10 cellular contexts compared by ENCODE assay signal in the genomic region with DNA sequence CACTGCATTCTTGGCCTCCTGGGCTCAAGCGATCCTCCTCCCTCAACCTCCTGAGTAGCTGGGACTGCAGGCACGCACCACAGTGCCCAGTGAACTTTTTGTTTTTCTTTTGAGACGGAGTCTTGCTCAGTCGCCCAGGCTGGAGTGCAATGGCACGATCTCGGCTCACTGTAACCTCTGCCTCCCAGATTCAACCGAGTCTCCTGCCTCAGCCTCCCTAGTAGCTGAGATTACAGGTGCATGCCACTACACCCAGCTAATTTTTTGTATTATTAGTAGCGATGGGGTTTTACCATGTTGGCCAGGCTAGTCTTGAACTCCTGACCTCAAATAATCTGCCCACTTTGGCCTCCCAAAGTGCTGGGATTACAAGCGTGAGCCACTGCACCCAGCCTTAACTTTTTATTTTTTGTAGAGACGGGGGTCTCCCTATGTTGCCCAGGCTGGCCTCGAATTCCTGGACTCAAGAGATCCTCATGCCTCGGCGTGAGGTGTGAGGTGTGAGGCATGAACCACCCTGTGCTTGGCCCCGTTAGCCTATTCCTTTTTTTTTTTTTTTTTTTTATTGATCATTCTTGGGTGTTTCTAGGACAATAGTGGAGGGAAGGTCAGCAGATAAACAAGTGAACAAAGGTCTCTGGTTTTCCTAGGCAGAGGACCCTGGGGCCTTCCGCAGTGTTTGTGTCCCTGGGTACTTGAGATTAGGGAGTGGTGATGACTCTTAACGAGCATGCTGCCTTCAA. TPM values are rescaled to one million over a fixed set of nuclear protein-coding genes. Genes with fewer than 3 reads are reported as not detected.
DNase-seq lines count a peak whose midpoint lies in the region; ATAC-seq, FAIRE-seq and TF ChIP-seq lines count a peak whose summit lies in the region.
"Not testable (repeated sequence)": the region's sequence is repeated elsewhere in the genome, so short reads cannot be mapped to it uniquely, and the experiment has no call there.
"Had no signal": no experiment of that assay in that cellular context is flagged by ENCODE, and none has a peak within 500 bp of the region (broad histone marks: within the 10 kb centered on the region; RNA-seq: fewer than 3 reads in every experiment).

No MANE protein-coding gene starts in this region.

- intact Hi-C loops in activated CD4-positive, alpha-beta T cell treated with anti-CD3 and anti-CD28 coated beads, Interleukin-2, amount 10 ng/mL, durations not matched to agents 24 days and 14 days (cut with micrococcal nuclease) = loop anchor here (1.0 kb wide), 3 partner anchors 11 to 47 kb away; partner anchors contain the start of gene PSMD8
- intact Hi-C loops in HepG2 (cut with micrococcal nuclease; ENCODE audit: unreplicated experiment) = loop anchor here (1.0 kb wide), 1 partner anchor 7 kb away; no protein-coding TSS in a partner anchor
- intact Hi-C loops in gastrocnemius medialis (cut with DNase I; ENCODE audit: low total_unique reads) = not testable (repeated sequence)

- H3K4me1 Mint-ChIP-seq in activated CD4-positive, alpha-beta T cell treated with anti-CD3 and anti-CD28 coated beads, Interleukin-2, amount 10 ng/mL, durations not matched to agents 24 days and 14 days = peaks cover 10% of the 10 kb centered on the region
- peaks cover 11% of the 10 kb centered on the region for H3K4me1 Mint-ChIP-seq in chondrocyte (ENCODE audit: low read depth)

- H3K9ac ChIP-seq in HepG2 (ENCODE audit: insufficient read depth, low read depth, low read length) = not testable (repeated sequence)

- not testable (repeated sequence) for H2AFZ ChIP-seq in HepG2 (ENCODE audit: low read length)

- not testable (repeated sequence) for FAIRE-seq in HepG2 (lab: Jason Lieb, UNC)

- DNase-seq in BJ (ENCODE audit: low read depth); Jurkat, Clone E6-1 (ENCODE audit: low read depth, low spot score); activated CD4-positive, alpha-beta T cell treated with anti-CD3 and anti-CD28 coated beads, Interleukin-2, amount 10 ng/mL, durations not matched to agents 24 days and 14 days; chondrocyte (ENCODE audit: low spot score); HepG2 (ENCODE audit: low spot score); gastrocnemius medialis: not testable (repeated sequence)

- 30% methylated on average over 14 of the region's 16 CpGs for WGBS in HepG2 (ENCODE audit: low lambda C conversion rate)

- in situ Hi-C loops in HepG2 (cut with HindIII; ENCODE audit: extremely low pct_ligation_motif_present, low pct_unique_long_range_greater_than_20kb); gastrocnemius medialis (cut with MboI; ENCODE audit: low sequenced_read_pairs in 4 of 4): not testable (repeated sequence)

- not testable (repeated sequence) for TF ChIP-seq RAD21 in HepG2 (CRISPR knock-in tag; IDR thresholded peaks at IDR 0.05)

- POLR2A ChIA-PET in BJ (lab: Charles Lee) = not testable (repeated sequence)
- POLR2A ChIA-PET in HepG2 (lab: Yijun Ruan, JAX) = interaction anchor here (2.2 kb wide), 1 partner anchor 11 kb away, joined by 24 read pairs; the partner anchor contains the start of gene PSMD8

- not testable (repeated sequence) for TF ChIP-seq EP300 in HepG2 (IDR thresholded peaks at IDR 0.05; ENCODE audit: low read depth in 2 of 2, low read length in 2 of 2); HepG2 (CRISPR knock-in tag; IDR thresholded peaks at IDR 0.05; ENCODE audit: borderline replicate concordance)

- H3K4me3 Mint-ChIP-seq in activated CD4-positive, alpha-beta T cell treated with anti-CD3 and anti-CD28 coated beads, Interleukin-2, amount 10 ng/mL, durations not matched to agents 24 days and 14 days = peak overlapping the region; percentile 68
- H3K4me3 Mint-ChIP-seq in chondrocyte (ENCODE audit: unreplicated experiment) = peak overlapping the region; percentile 78

- ATAC-seq in HepG2, gastrocnemius medialis: not testable (repeated sequence)

- H3K27me3 ChIP-seq in BJ (ENCODE audit: control insufficient read depth, insufficient read depth, low read length) (peaks cover 11% of the 10 kb centered on the region), HepG2 (ENCODE audit: control insufficient read depth in 1 of 2, insufficient read depth in 2 of 2, low read length in 2 of 2) (peaks cover 14 to 39% of the 10 kb centered on the region in 2 experiments; a peak in 4 of 5 replicates), gastrocnemius medialis (peaks cover 14 to 30% (median 20%) of the 10 kb centered on the region in 3 donors)

- TF ChIP-seq CTCF in BJ (IDR thresholded peaks at IDR 0.05; ENCODE audit: insufficient read depth, low read depth, low read length); chondrocyte (IDR thresholded peaks at IDR 0.05); HepG2 (CRISPR knock-in tag; IDR thresholded peaks at IDR 0.05); gastrocnemius medialis (IDR thresholded peaks at IDR 0.05 in 4 of 5, conservative IDR thresholded peaks at IDR 0.05 in 1 of 5): not testable (repeated sequence)

- not testable (repeated sequence) for H3K27ac ChIP-seq in HepG2 (ENCODE audit: extremely low read length, insufficient read depth, low read length); gastrocnemius medialis

- BruUV-seq in HepG2 (replicated peaks; lab: Mats Ljungman, UMichigan) = not testable (repeated sequence)

- not testable (repeated sequence) for H3K27ac Mint-ChIP-seq in activated CD4-positive, alpha-beta T cell treated with anti-CD3 and anti-CD28 coated beads, Interleukin-2, amount 10 ng/mL, durations not matched to agents 24 days and 14 days; chondrocyte (ENCODE audit: unreplicated experiment)

- H3K79me2 ChIP-seq in HepG2 (ENCODE audit: insufficient read depth, low read length) = not testable (repeated sequence)

- peaks cover 28% of the 10 kb centered on the region for H3K27me3 Mint-ChIP-seq in activated CD4-positive, alpha-beta T cell treated with anti-CD3 and anti-CD28 coated beads, Interleukin-2, amount 10 ng/mL, durations not matched to agents 24 days and 14 days
- H3K27me3 Mint-ChIP-seq in chondrocyte (ENCODE audit: low read depth) = peaks cover 26% of the 10 kb centered on the region

- not testable (repeated sequence) for TF ChIP-seq POLR2A in HepG2 (IDR thresholded peaks at IDR 0.05; ENCODE audit: insufficient read depth in 1 of 2, low read depth in 2 of 2, low read length in 2 of 2); gastrocnemius medialis (IDR thresholded peaks at IDR 0.05)

- CTCF ChIA-PET in BJ (lab: Yijun Ruan, JAX); HepG2 (lab: Yijun Ruan, JAX; ENCODE audit: low intra/inter-chr PET ratio, low total read pairs): not testable (repeated sequence)

- H3K4me1 ChIP-seq in HepG2 (ENCODE audit: insufficient read depth, low read length) = peaks cover 45% of the 10 kb centered on the region
- H3K4me1 ChIP-seq in gastrocnemius medialis = peaks cover 5 to 14% of the 10 kb centered on the region in 2 donors

- not testable (repeated sequence) for H4K20me1 ChIP-seq in HepG2 (ENCODE audit: insufficient read depth, low read length)

- H3K9me3 Mint-ChIP-seq in activated CD4-positive, alpha-beta T cell treated with anti-CD3 and anti-CD28 coated beads, Interleukin-2, amount 10 ng/mL, durations not matched to agents 24 days and 14 days; chondrocyte (ENCODE audit: low read depth): not testable (repeated sequence)

- H3K36me3 ChIP-seq in BJ (ENCODE audit: control insufficient read depth, insufficient read depth, low read length); HepG2 (replicated peaks in 1 of 2; ENCODE audit: control insufficient read depth in 1 of 2, insufficient read depth in 2 of 2, low read length in 2 of 2); gastrocnemius medialis: not testable (repeated sequence)

- H3K4me2 ChIP-seq in HepG2 (ENCODE audit: low read depth, low read length) = peak overlapping the region; percentile 88

- H3K36me3 Mint-ChIP-seq in activated CD4-positive, alpha-beta T cell treated with anti-CD3 and anti-CD28 coated beads, Interleukin-2, amount 10 ng/mL, durations not matched to agents 24 days and 14 days (ENCODE audit: low read depth); chondrocyte (ENCODE audit: low read depth): not testable (repeated sequence)

- peak overlapping the region; percentile 54 for H3K4me3 ChIP-seq in BJ (ENCODE audit: low read depth, low read length)
- H3K4me3 ChIP-seq in Jurkat, Clone E6-1 (ENCODE audit: low read length) = peak overlapping the region; percentile 59
- peak overlapping the region; percentile 57 to 75 (median 62); a peak in 3 of 6 replicates for H3K4me3 ChIP-seq in HepG2 (replicated peaks in 1 of 3; ENCODE audit: insufficient read depth in 1 of 3, low read depth in 2 of 3, low read length in 3 of 3)
- peak overlapping the region in 3 of 4 donors; percentile 69 to 71 (median 70) for H3K4me3 ChIP-seq in gastrocnemius medialis

- not testable (repeated sequence) for H3K9me3 ChIP-seq in HepG2 (ENCODE audit: low read length); gastrocnemius medialis

RNA-seq across cellular contexts. Expression of gene PSMD8, which starts 11.3 kb away (rescaled TPM):
- polyA plus RNA-seq in BJ (2011; rRNA removed) (583 and 662 TPM in 2 replicates), HepG2 (2011; rRNA removed) (296 and 301 TPM in 2 replicates)
- 169 and 320 TPM in 2 replicates for polyA minus RNA-seq in BJ (2011; rRNA and poly(A)+ RNA removed)
- polyA plus RNA-seq in Jurkat, Clone E6-1 (2012; ENCODE audit: insufficient read depth, insufficient read length) = 367 TPM
- 314 and 315 TPM in 2 replicates for total RNA-seq in activated CD4-positive, alpha-beta T cell treated with anti-CD3 and anti-CD28 coated beads, Interleukin-2, amount 10 ng/mL, durations not matched to agents 24 days and 14 days
- total RNA-seq in chondrocyte (181 to 197 TPM (median 197 TPM) in 3 replicates), HepG2 (2016; rRNA removed; fragmentation: Illumina TruSeq; extraction: Trizol) (162 and 182 TPM in 2 replicates), gastrocnemius medialis (1,000 to 10,000 TPM in 3 of 4 donors, 100 to 1,000 TPM in 1; 819 to 1,400 (median 1,309) TPM)
- 33.9 and 38.1 TPM in 2 replicates for total RNA-seq in HepG2 (2016; cell fraction: cytosol; rRNA removed; fragmentation: Illumina TruSeq; extraction: Trizol; ENCODE audit: low read depth)
- 152 and 200 TPM in 2 replicates for total RNA-seq in HepG2 (2016; cell fraction: insoluble cytoplasmic fraction; rRNA removed; fragmentation: Illumina TruSeq; extraction: Trizol)
- total RNA-seq in HepG2 (2016; cell fraction: membrane; rRNA removed; fragmentation: Illumina TruSeq; extraction: Trizol) = 48.9 and 51.9 TPM in 2 replicates
- 54.2 and 57.6 TPM in 2 replicates for total RNA-seq in HepG2 (2016; cell fraction: nucleus; rRNA removed; fragmentation: Illumina TruSeq; extraction: Trizol)
- 291 and 381 TPM in 2 replicates for polyA plus RNA-seq in HepG2 (2011; cell fraction: cytosol; rRNA removed)
- 94.6 and 107 TPM in 2 replicates for polyA plus RNA-seq in HepG2 (2011; cell fraction: nucleus; rRNA removed)
- polyA plus RNA-seq in HepG2 (2012) = 96.4 and 131 TPM in 2 replicates
- 42.7 and 43.8 TPM in 2 replicates for polyA plus RNA-seq in HepG2 (2016; cell fraction: cytosol; fragmentation: Illumina TruSeq; extraction: Trizol; ENCODE audit: low read depth)
- polyA plus RNA-seq in HepG2 (2016; cell fraction: insoluble cytoplasmic fraction; fragmentation: Illumina TruSeq; extraction: Trizol; ENCODE audit: low read depth) = 227 and 233 TPM in 2 replicates
- polyA plus RNA-seq in HepG2 (2016; cell fraction: membrane; fragmentation: Illumina TruSeq; extraction: Trizol; ENCODE audit: low read depth) = 48.1 and 50.0 TPM in 2 replicates
- polyA plus RNA-seq in HepG2 (2016; cell fraction: nucleus; fragmentation: Illumina TruSeq; extraction: Trizol; ENCODE audit: insufficient read depth, low read depth) = 103 and 107 TPM in 2 replicates
- 239 and 250 TPM in 2 replicates for polyA minus RNA-seq in HepG2 (2011; rRNA and poly(A)+ RNA removed; ENCODE audit: low replicate concordance)
- 71.2 and 79.0 TPM in 2 replicates for polyA minus RNA-seq in HepG2 (2011; cell fraction: cytosol; rRNA and poly(A)+ RNA removed)
- 39.3 and 41.1 TPM in 2 replicates for polyA minus RNA-seq in HepG2 (2011; cell fraction: nucleus; rRNA and poly(A)+ RNA removed)

RNA-seq across cellular contexts. Expression of gene GGN, which starts 24.7 kb away (rescaled TPM):
- polyA plus RNA-seq in BJ (2011; rRNA removed) (0.44 and 0.64 TPM in 2 replicates), HepG2 (2011; rRNA removed) (0.07 TPM in 1 of 2 replicates, not detected in the other)
- not detected in 2 replicates for polyA minus RNA-seq in BJ (2011; rRNA and poly(A)+ RNA removed)
- not detected for polyA plus RNA-seq in Jurkat, Clone E6-1 (2012; ENCODE audit: insufficient read depth, insufficient read length)
- 0.47 and 1.0 TPM in 2 replicates for total RNA-seq in activated CD4-positive, alpha-beta T cell treated with anti-CD3 and anti-CD28 coated beads, Interleukin-2, amount 10 ng/mL, durations not matched to agents 24 days and 14 days
- total RNA-seq in chondrocyte (0.80 to 1.8 TPM (median 1.5 TPM) in 3 replicates), HepG2 (2016; rRNA removed; fragmentation: Illumina TruSeq; extraction: Trizol) (not detected in 2 replicates), gastrocnemius medialis (under 1 TPM in 1 of 4 donors, not detected in 3; 0.13 TPM)
- not detected in 2 replicates for total RNA-seq in HepG2 (2016; cell fraction: cytosol; rRNA removed; fragmentation: Illumina TruSeq; extraction: Trizol; ENCODE audit: low read depth)
- not detected in 2 replicates for total RNA-seq in HepG2 (2016; cell fraction: insoluble cytoplasmic fraction; rRNA removed; fragmentation: Illumina TruSeq; extraction: Trizol)
- total RNA-seq in HepG2 (2016; cell fraction: membrane; rRNA removed; fragmentation: Illumina TruSeq; extraction: Trizol) = not detected in 2 replicates
- total RNA-seq in HepG2 (2016; cell fraction: nucleus; rRNA removed; fragmentation: Illumina TruSeq; extraction: Trizol) = not detected in 2 replicates
- not detected in 2 replicates for polyA plus RNA-seq in HepG2 (2011; cell fraction: cytosol; rRNA removed)
- polyA plus RNA-seq in HepG2 (2011; cell fraction: nucleus; rRNA removed) = 0.06 and 0.14 TPM in 2 replicates
- 0.08 and 0.28 TPM in 2 replicates for polyA plus RNA-seq in HepG2 (2012)
- not detected in 2 replicates for polyA plus RNA-seq in HepG2 (2016; cell fraction: cytosol; fragmentation: Illumina TruSeq; extraction: Trizol; ENCODE audit: low read depth)
- not detected in 2 replicates for polyA plus RNA-seq in HepG2 (2016; cell fraction: insoluble cytoplasmic fraction; fragmentation: Illumina TruSeq; extraction: Trizol; ENCODE audit: low read depth)
- polyA plus RNA-seq in HepG2 (2016; cell fraction: membrane; fragmentation: Illumina TruSeq; extraction: Trizol; ENCODE audit: low read depth) = not detected in 2 replicates
- not detected in 2 replicates for polyA plus RNA-seq in HepG2 (2016; cell fraction: nucleus; fragmentation: Illumina TruSeq; extraction: Trizol; ENCODE audit: insufficient read depth, low read depth)
- not detected in 2 replicates for polyA minus RNA-seq in HepG2 (2011; rRNA and poly(A)+ RNA removed; ENCODE audit: low replicate concordance)
- not detected in 2 replicates for polyA minus RNA-seq in HepG2 (2011; cell fraction: cytosol; rRNA and poly(A)+ RNA removed)
- not detected in 2 replicates for polyA minus RNA-seq in HepG2 (2011; cell fraction: nucleus; rRNA and poly(A)+ RNA removed)
- total RNA-seq: SK-MEL-5, skeletal muscle tissue, transverse colon had no signal

RNA-seq across cellular contexts. Expression of gene SPRED3, which starts 25.4 kb away (rescaled TPM):
- polyA plus RNA-seq in BJ (2011; rRNA removed) (4.2 and 5.9 TPM in 2 replicates), HepG2 (2011; rRNA removed) (0.17 and 0.54 TPM in 2 replicates)
- polyA minus RNA-seq in BJ (2011; rRNA and poly(A)+ RNA removed) = 4.2 and 6.9 TPM in 2 replicates
- polyA plus RNA-seq in Jurkat, Clone E6-1 (2012; ENCODE audit: insufficient read depth, insufficient read length) = 2.0 TPM
- total RNA-seq in activated CD4-positive, alpha-beta T cell treated with anti-CD3 and anti-CD28 coated beads, Interleukin-2, amount 10 ng/mL, durations not matched to agents 24 days and 14 days = 2.9 and 3.0 TPM in 2 replicates
- total RNA-seq in chondrocyte (3.2 to 4.6 TPM (median 4.6 TPM) in 3 replicates), HepG2 (2016; rRNA removed; fragmentation: Illumina TruSeq; extraction: Trizol) (0.06 and 0.15 TPM in 2 replicates), gastrocnemius medialis (1 to 10 TPM in 1 of 4 donors, under 1 TPM in 3; 0.05 to 2.6 (median 0.15) TPM)
- total RNA-seq in HepG2 (2016; cell fraction: cytosol; rRNA removed; fragmentation: Illumina TruSeq; extraction: Trizol; ENCODE audit: low read depth) = 0.09 TPM in 1 of 2 replicates, not detected in the other
- total RNA-seq in HepG2 (2016; cell fraction: insoluble cytoplasmic fraction; rRNA removed; fragmentation: Illumina TruSeq; extraction: Trizol) = 0.19 TPM in 1 of 2 replicates, not detected in the other
- total RNA-seq in HepG2 (2016; cell fraction: membrane; rRNA removed; fragmentation: Illumina TruSeq; extraction: Trizol) = 0.15 and 0.28 TPM in 2 replicates
- not detected in 2 replicates for total RNA-seq in HepG2 (2016; cell fraction: nucleus; rRNA removed; fragmentation: Illumina TruSeq; extraction: Trizol)
- polyA plus RNA-seq in HepG2 (2011; cell fraction: cytosol; rRNA removed) = 0.04 and 0.08 TPM in 2 replicates
- polyA plus RNA-seq in HepG2 (2011; cell fraction: nucleus; rRNA removed) = 2.7 TPM in 2 replicates
- polyA plus RNA-seq in HepG2 (2012) = 0.03 and 0.43 TPM in 2 replicates
- 0.02 TPM in 2 replicates for polyA plus RNA-seq in HepG2 (2016; cell fraction: cytosol; fragmentation: Illumina TruSeq; extraction: Trizol; ENCODE audit: low read depth)
- polyA plus RNA-seq in HepG2 (2016; cell fraction: insoluble cytoplasmic fraction; fragmentation: Illumina TruSeq; extraction: Trizol; ENCODE audit: low read depth) = 0.10 and 0.17 TPM in 2 replicates
- polyA plus RNA-seq in HepG2 (2016; cell fraction: membrane; fragmentation: Illumina TruSeq; extraction: Trizol; ENCODE audit: low read depth) = 0.13 TPM in 2 replicates
- 0.59 and 2.3 TPM in 2 replicates for polyA plus RNA-seq in HepG2 (2016; cell fraction: nucleus; fragmentation: Illumina TruSeq; extraction: Trizol; ENCODE audit: insufficient read depth, low read depth)
- 0.44 and 2.6 TPM in 2 replicates for polyA minus RNA-seq in HepG2 (2011; rRNA and poly(A)+ RNA removed; ENCODE audit: low replicate concordance)
- not detected in 2 replicates for polyA minus RNA-seq in HepG2 (2011; cell fraction: cytosol; rRNA and poly(A)+ RNA removed)
- 1.5 and 1.7 TPM in 2 replicates for polyA minus RNA-seq in HepG2 (2011; cell fraction: nucleus; rRNA and poly(A)+ RNA removed)
- total RNA-seq: skeletal muscle tissue had no signal

RNA-seq across cellular contexts. Expression of gene CATSPERG, which starts 27.5 kb away (rescaled TPM):
- polyA plus RNA-seq in BJ (2011; rRNA removed) (0.22 and 0.26 TPM in 2 replicates), HepG2 (2011; rRNA removed) (0.55 and 0.86 TPM in 2 replicates)
- 0.38 and 1.9 TPM in 2 replicates for polyA minus RNA-seq in BJ (2011; rRNA and poly(A)+ RNA removed)
- polyA plus RNA-seq in Jurkat, Clone E6-1 (2012; ENCODE audit: insufficient read depth, insufficient read length) = 1.0 TPM
- total RNA-seq in activated CD4-positive, alpha-beta T cell treated with anti-CD3 and anti-CD28 coated beads, Interleukin-2, amount 10 ng/mL, durations not matched to agents 24 days and 14 days = 3.4 and 3.7 TPM in 2 replicates
- total RNA-seq in chondrocyte (3.9 to 7.6 TPM (median 5.3 TPM) in 3 replicates), HepG2 (2016; rRNA removed; fragmentation: Illumina TruSeq; extraction: Trizol) (0.21 and 1.0 TPM in 2 replicates), gastrocnemius medialis (1 to 10 TPM in 3 of 4 donors, under 1 TPM in 1; 0.72 to 4.9 (median 1.7) TPM)
- total RNA-seq in HepG2 (2016; cell fraction: cytosol; rRNA removed; fragmentation: Illumina TruSeq; extraction: Trizol; ENCODE audit: low read depth) = 0.10 and 0.26 TPM in 2 replicates
- 0.43 TPM in 1 of 2 replicates, not detected in the other for total RNA-seq in HepG2 (2016; cell fraction: insoluble cytoplasmic fraction; rRNA removed; fragmentation: Illumina TruSeq; extraction: Trizol)
- total RNA-seq in HepG2 (2016; cell fraction: membrane; rRNA removed; fragmentation: Illumina TruSeq; extraction: Trizol) = 0.19 TPM in 1 of 2 replicates, not detected in the other
- total RNA-seq in HepG2 (2016; cell fraction: nucleus; rRNA removed; fragmentation: Illumina TruSeq; extraction: Trizol) = 1.3 and 1.9 TPM in 2 replicates
- polyA plus RNA-seq in HepG2 (2011; cell fraction: cytosol; rRNA removed) = 0.19 and 0.21 TPM in 2 replicates
- 3.8 and 4.6 TPM in 2 replicates for polyA plus RNA-seq in HepG2 (2011; cell fraction: nucleus; rRNA removed)
- 0.71 and 0.78 TPM in 2 replicates for polyA plus RNA-seq in HepG2 (2012)
- polyA plus RNA-seq in HepG2 (2016; cell fraction: cytosol; fragmentation: Illumina TruSeq; extraction: Trizol; ENCODE audit: low read depth) = 0.11 TPM in 1 of 2 replicates, not detected in the other
- not detected in 2 replicates for polyA plus RNA-seq in HepG2 (2016; cell fraction: insoluble cytoplasmic fraction; fragmentation: Illumina TruSeq; extraction: Trizol; ENCODE audit: low read depth)
- 0.05 and 0.06 TPM in 2 replicates for polyA plus RNA-seq in HepG2 (2016; cell fraction: membrane; fragmentation: Illumina TruSeq; extraction: Trizol; ENCODE audit: low read depth)
- polyA plus RNA-seq in HepG2 (2016; cell fraction: nucleus; fragmentation: Illumina TruSeq; extraction: Trizol; ENCODE audit: insufficient read depth, low read depth) = 0.44 and 0.88 TPM in 2 replicates
- polyA minus RNA-seq in HepG2 (2011; rRNA and poly(A)+ RNA removed; ENCODE audit: low replicate concordance) = 2.0 and 2.1 TPM in 2 replicates
- 0.18 and 0.30 TPM in 2 replicates for polyA minus RNA-seq in HepG2 (2011; cell fraction: cytosol; rRNA and poly(A)+ RNA removed)
- 3.1 and 3.3 TPM in 2 replicates for polyA minus RNA-seq in HepG2 (2011; cell fraction: nucleus; rRNA and poly(A)+ RNA removed)
- total RNA-seq: M059J had no signal

RNA-seq across cellular contexts. Expression of gene FAM98C, which starts 39.8 kb away (rescaled TPM):
- polyA plus RNA-seq in BJ (2011; rRNA removed) (9.9 and 12.2 TPM in 2 replicates), HepG2 (2011; rRNA removed) (11.0 and 11.5 TPM in 2 replicates)
- polyA minus RNA-seq in BJ (2011; rRNA and poly(A)+ RNA removed) = 4.9 and 7.1 TPM in 2 replicates
- 42.8 TPM for polyA plus RNA-seq in Jurkat, Clone E6-1 (2012; ENCODE audit: insufficient read depth, insufficient read length)
- total RNA-seq in activated CD4-positive, alpha-beta T cell treated with anti-CD3 and anti-CD28 coated beads, Interleukin-2, amount 10 ng/mL, durations not matched to agents 24 days and 14 days = 25.3 and 30.4 TPM in 2 replicates
- total RNA-seq in chondrocyte (15.5 to 16.5 TPM (median 16.0 TPM) in 3 replicates), HepG2 (2016; rRNA removed; fragmentation: Illumina TruSeq; extraction: Trizol) (7.4 and 10.0 TPM in 2 replicates), gastrocnemius medialis (10 to 100 TPM in 1 of 4 donors, 1 to 10 TPM in 3; 1.9 to 17.4 (median 3.3) TPM)
- total RNA-seq in HepG2 (2016; cell fraction: cytosol; rRNA removed; fragmentation: Illumina TruSeq; extraction: Trizol; ENCODE audit: low read depth) = 6.0 TPM in 2 replicates
- 6.7 and 10.1 TPM in 2 replicates for total RNA-seq in HepG2 (2016; cell fraction: insoluble cytoplasmic fraction; rRNA removed; fragmentation: Illumina TruSeq; extraction: Trizol)
- 6.6 and 6.9 TPM in 2 replicates for total RNA-seq in HepG2 (2016; cell fraction: membrane; rRNA removed; fragmentation: Illumina TruSeq; extraction: Trizol)
- total RNA-seq in HepG2 (2016; cell fraction: nucleus; rRNA removed; fragmentation: Illumina TruSeq; extraction: Trizol) = 7.8 and 8.6 TPM in 2 replicates
- polyA plus RNA-seq in HepG2 (2011; cell fraction: cytosol; rRNA removed) = 5.8 and 10.9 TPM in 2 replicates
- polyA plus RNA-seq in HepG2 (2011; cell fraction: nucleus; rRNA removed) = 28.8 and 32.0 TPM in 2 replicates
- polyA plus RNA-seq in HepG2 (2012) = 5.4 and 7.0 TPM in 2 replicates
- polyA plus RNA-seq in HepG2 (2016; cell fraction: cytosol; fragmentation: Illumina TruSeq; extraction: Trizol; ENCODE audit: low read depth) = 5.1 and 5.9 TPM in 2 replicates
- 7.4 and 8.0 TPM in 2 replicates for polyA plus RNA-seq in HepG2 (2016; cell fraction: insoluble cytoplasmic fraction; fragmentation: Illumina TruSeq; extraction: Trizol; ENCODE audit: low read depth)
- polyA plus RNA-seq in HepG2 (2016; cell fraction: membrane; fragmentation: Illumina TruSeq; extraction: Trizol; ENCODE audit: low read depth) = 5.4 and 6.1 TPM in 2 replicates
- 18.2 and 20.4 TPM in 2 replicates for polyA plus RNA-seq in HepG2 (2016; cell fraction: nucleus; fragmentation: Illumina TruSeq; extraction: Trizol; ENCODE audit: insufficient read depth, low read depth)
- polyA minus RNA-seq in HepG2 (2011; rRNA and poly(A)+ RNA removed; ENCODE audit: low replicate concordance) = 5.8 and 6.2 TPM in 2 replicates
- 4.2 and 5.5 TPM in 2 replicates for polyA minus RNA-seq in HepG2 (2011; cell fraction: cytosol; rRNA and poly(A)+ RNA removed)
- 3.7 and 4.5 TPM in 2 replicates for polyA minus RNA-seq in HepG2 (2011; cell fraction: nucleus; rRNA and poly(A)+ RNA removed)
